In the genomic region with DNA sequence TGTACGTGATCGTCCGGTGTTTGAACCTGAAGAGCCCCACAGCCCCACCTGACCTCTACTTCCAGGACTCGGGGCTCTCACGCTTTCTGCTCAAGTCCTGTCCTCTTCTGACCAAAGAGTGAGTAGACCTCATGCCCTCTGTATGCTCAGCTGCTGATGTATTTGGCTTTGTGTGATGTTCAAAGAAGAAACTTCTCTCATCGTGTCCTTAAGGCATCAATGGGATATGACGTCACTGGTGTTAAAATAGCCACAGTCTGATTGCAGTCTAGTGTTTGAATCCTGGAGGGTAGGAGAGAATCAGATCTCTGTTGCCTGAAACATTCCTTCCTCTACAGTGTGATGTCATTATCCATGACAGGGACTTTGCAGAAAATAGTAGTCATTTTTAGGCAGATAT, we compare ENCODE assay signal across 9 cellular contexts. TPM values are rescaled to one million over a fixed set of nuclear protein-coding genes. Genes with fewer than 3 reads are reported as not detected.
DNase-seq lines count a peak whose midpoint lies in the region; ATAC-seq, FAIRE-seq and TF ChIP-seq lines count a peak whose summit lies in the region.
"Had no signal": no experiment of that assay in that cellular context is flagged by ENCODE, and none has a peak within 500 bp of the region (broad histone marks: within the 10 kb centered on the region; RNA-seq: fewer than 3 reads in every experiment).

No MANE protein-coding gene starts in this region.

- no peak for TF ChIP-seq RAD21 in HepG2 (CRISPR knock-in tag; IDR thresholded peaks at IDR 0.05)

- peaks cover 4 to 12% of the 10 kb centered on the region in 2 donors for H3K36me3 Mint-ChIP-seq in activated naive CD4-positive, alpha-beta T cell treated with anti-CD3 and anti-CD28 coated beads, Interleukin-2, amount 50 U/mL, for 72 hours

- H3K79me2 ChIP-seq in HepG2 (ENCODE audit: insufficient read depth, low read length) = peaks cover 5% of the 10 kb centered on the region

- TF ChIP-seq EP300 in HepG2 (IDR thresholded peaks at IDR 0.05; ENCODE audit: low read depth in 2 of 2, low read length in 2 of 2) (no peak), HepG2 (CRISPR knock-in tag; IDR thresholded peaks at IDR 0.05; ENCODE audit: borderline replicate concordance) (no peak)

- 79% methylated on average over 7 of the region's 7 CpGs for WGBS in HepG2 (ENCODE audit: low lambda C conversion rate)
- 88% methylated on average over 7 of the region's 7 CpGs for WGBS in urinary bladder

- no peak for FAIRE-seq in HepG2 (lab: Jason Lieb, UNC)

- H4K20me1 ChIP-seq in HepG2 (ENCODE audit: insufficient read depth, low read length) = no peaks in the 10 kb centered on the region

- no peaks in the 10 kb centered on the region for H3K27me3 ChIP-seq in ascending aorta
- no peaks in the 10 kb centered on the region for H3K27me3 ChIP-seq in HepG2 (ENCODE audit: control insufficient read depth in 1 of 2, insufficient read depth in 2 of 2, low read length in 2 of 2)

- no peak for TF ChIP-seq CTCF in ascending aorta (IDR thresholded peaks at IDR 0.05)
- TF ChIP-seq CTCF in HepG2 (CRISPR knock-in tag; IDR thresholded peaks at IDR 0.05) = no peak

- BruUV-seq in HepG2 (replicated peaks; lab: Mats Ljungman, UMichigan) = no TSS peak

- H3K9me3 ChIP-seq in ascending aorta (no peaks in the 10 kb centered on the region), HepG2 (ENCODE audit: low read length) (no peaks in the 10 kb centered on the region)

- in situ Hi-C loops in HepG2 (cut with HindIII; ENCODE audit: extremely low pct_ligation_motif_present, low pct_unique_long_range_greater_than_20kb) = no loop called here

- H3K4me1 ChIP-seq in ascending aorta (peaks cover 19 to 93% of the 10 kb centered on the region in 2 donors), HepG2 (ENCODE audit: insufficient read depth, low read length) (peaks cover 96% of the 10 kb centered on the region), urinary bladder (ENCODE audit: insufficient read depth) (peaks cover 6% of the 10 kb centered on the region)

- ATAC-seq in HepG2 = no peak
- ATAC-seq in GM18858 (IDR thresholded peaks at IDR 0.05; ENCODE audit: unreplicated experiment) = no peak
- ATAC-seq in activated naive CD4-positive, alpha-beta T cell treated with anti-CD3 and anti-CD28 coated beads, Interleukin-2, amount 50 U/mL, for 72 hours = no peak
- ATAC-seq: Panc1 had no signal

- H3K27ac Mint-ChIP-seq in activated naive CD4-positive, alpha-beta T cell treated with anti-CD3 and anti-CD28 coated beads, Interleukin-2, amount 50 U/mL, for 72 hours = peak overlapping the region in 1 of 2 donors; percentile 44

- H3K27ac ChIP-seq in ascending aorta (peak overlapping the region; percentile 93 to 96), HepG2 (ENCODE audit: extremely low read length, insufficient read depth, low read length) (no peak overlapping the region), urinary bladder (ENCODE audit: low read depth) (peak overlapping the region; percentile 70)

- no peak for TF ChIP-seq POLR2A in HepG2 (IDR thresholded peaks at IDR 0.05; ENCODE audit: insufficient read depth in 1 of 2, low read depth in 2 of 2, low read length in 2 of 2)

- H3K9me3 Mint-ChIP-seq in activated naive CD4-positive, alpha-beta T cell treated with anti-CD3 and anti-CD28 coated beads, Interleukin-2, amount 50 U/mL, for 72 hours = no peaks in the 10 kb centered on the region

- DNase-seq in NCI-H2029 (lab: John Stamatoyannopoulos, UW) (peak; percentile 81), ascending aorta (ENCODE audit: low spot score in 2 of 2) (no peak), HepG2 (ENCODE audit: low spot score) (no peak), A172 (ENCODE audit: low spot score) (no peak)
- no peak for DNase-seq in activated naive CD4-positive, alpha-beta T cell treated with anti-CD3 and anti-CD28 coated beads, Interleukin-2, amount 50 U/mL, for 72 hours (ENCODE audit: low spot score in 2 of 2)
- DNase-seq: activated CD4-positive, alpha-beta T cell treated with anti-CD3 and anti-CD28 coated beads for 48 hours had no signal

- no peak overlapping the region for H3K9ac ChIP-seq in HepG2 (ENCODE audit: insufficient read depth, low read depth, low read length)

- H3K4me3 ChIP-seq in ascending aorta (no peak overlapping the region), HepG2 (replicated peaks in 1 of 3; ENCODE audit: insufficient read depth in 1 of 3, low read depth in 2 of 3, low read length in 3 of 3) (no peak overlapping the region), urinary bladder (ENCODE audit: low read depth, low read length) (no peak overlapping the region)

- H3K4me2 ChIP-seq in HepG2 (ENCODE audit: low read depth, low read length) = no peak overlapping the region

- POLR2A ChIA-PET in HepG2 (lab: Yijun Ruan, JAX) = interaction anchor here (2.0 kb wide), 1 partner anchor 17 kb away, joined by 6 read pairs; no protein-coding TSS in a partner anchor

- H2AFZ ChIP-seq in HepG2 (ENCODE audit: low read length) = no peak overlapping the region

- CTCF ChIA-PET in HepG2 (lab: Yijun Ruan, JAX; ENCODE audit: low intra/inter-chr PET ratio, low total read pairs) = no interaction called here

- intact Hi-C loops in ascending aorta (cut with DNase I) (loop anchor here (2.0 kb wide), 1 partner anchor 14 kb away; no protein-coding TSS in a partner anchor), HepG2 (cut with micrococcal nuclease; ENCODE audit: unreplicated experiment) (no loop called here)

- H3K36me3 ChIP-seq in ascending aorta = peaks cover 25 to 33% of the 10 kb centered on the region in 2 donors
- H3K36me3 ChIP-seq in HepG2 (replicated peaks in 1 of 2; ENCODE audit: control insufficient read depth in 1 of 2, insufficient read depth in 2 of 2, low read length in 2 of 2) = peaks cover 3 to 31% of the 10 kb centered on the region in 2 experiments
- H3K36me3 ChIP-seq in urinary bladder (ENCODE audit: insufficient read depth) = no peaks in the 10 kb centered on the region

TF ChIP-seq in HepG2, 621 proteins besides CTCF, POLR2A, EP300 and RAD21:
- TF ChIP-seq ATF7 (IDR thresholded peaks at IDR 0.05) (peak; percentile 51), ATF7 (CRISPR knock-in tag; IDR thresholded peaks at IDR 0.05) (no peak), ZNF775 (CRISPR knock-in tag; IDR thresholded peaks at IDR 0.05; ENCODE audit: borderline replicate concordance) (no peak), CREB1 (IDR thresholded peaks at IDR 0.05) (0 out of 2 replicates have a peak, but pooled peaks have one; percentile 50), CREB1 (CRISPR knock-in tag; IDR thresholded peaks at IDR 0.05) (no peak), REPIN1 (CRISPR knock-in tag; IDR thresholded peaks at IDR 0.05; ENCODE audit: borderline replicate concordance, low read depth) (no peak)
TF ChIP-seq in HepG2: peak in this region for 2.

RNA-seq across cellular contexts. Expression of a gene that starts 28.1 kb away (rescaled TPM):
- 228 TPM for total RNA-seq in ascending aorta
- total RNA-seq in HepG2 (2016; rRNA removed; fragmentation: Illumina TruSeq; extraction: Trizol) = 12.2 and 22.4 TPM in 2 replicates
- 15.9 and 19.0 TPM in 2 replicates for total RNA-seq in HepG2 (2016; cell fraction: cytosol; rRNA removed; fragmentation: Illumina TruSeq; extraction: Trizol; ENCODE audit: low read depth)
- total RNA-seq in HepG2 (2016; cell fraction: insoluble cytoplasmic fraction; rRNA removed; fragmentation: Illumina TruSeq; extraction: Trizol) = 10.3 and 18.8 TPM in 2 replicates
- total RNA-seq in HepG2 (2016; cell fraction: membrane; rRNA removed; fragmentation: Illumina TruSeq; extraction: Trizol) = 6.0 and 7.4 TPM in 2 replicates
- 23.2 and 26.5 TPM in 2 replicates for total RNA-seq in HepG2 (2016; cell fraction: nucleus; rRNA removed; fragmentation: Illumina TruSeq; extraction: Trizol)
- 14.8 and 16.9 TPM in 2 replicates for polyA plus RNA-seq in HepG2 (2011; rRNA removed)
- 11.8 and 13.6 TPM in 2 replicates for polyA plus RNA-seq in HepG2 (2011; cell fraction: cytosol; rRNA removed)
- 11.3 and 12.7 TPM in 2 replicates for polyA plus RNA-seq in HepG2 (2011; cell fraction: nucleus; rRNA removed)
- 11.9 and 13.1 TPM in 2 replicates for polyA plus RNA-seq in HepG2 (2012)
- polyA plus RNA-seq in HepG2 (2016; cell fraction: cytosol; fragmentation: Illumina TruSeq; extraction: Trizol; ENCODE audit: low read depth) = 0.63 and 1.1 TPM in 2 replicates
- 5.3 and 6.4 TPM in 2 replicates for polyA plus RNA-seq in HepG2 (2016; cell fraction: insoluble cytoplasmic fraction; fragmentation: Illumina TruSeq; extraction: Trizol; ENCODE audit: low read depth)
- 0.93 and 1.0 TPM in 2 replicates for polyA plus RNA-seq in HepG2 (2016; cell fraction: membrane; fragmentation: Illumina TruSeq; extraction: Trizol; ENCODE audit: low read depth)
- polyA plus RNA-seq in HepG2 (2016; cell fraction: nucleus; fragmentation: Illumina TruSeq; extraction: Trizol; ENCODE audit: insufficient read depth, low read depth) = 12.2 and 14.4 TPM in 2 replicates
- 91.3 and 104 TPM in 2 replicates for polyA minus RNA-seq in HepG2 (2011; rRNA and poly(A)+ RNA removed; ENCODE audit: low replicate concordance)
- polyA minus RNA-seq in HepG2 (2011; cell fraction: cytosol; rRNA and poly(A)+ RNA removed) = 14.3 and 22.4 TPM in 2 replicates
- polyA minus RNA-seq in HepG2 (2011; cell fraction: nucleus; rRNA and poly(A)+ RNA removed) = 20.5 and 26.2 TPM in 2 replicates
- 41.0 TPM for total RNA-seq in urinary bladder
- 16.0 TPM for polyA plus RNA-seq in urinary bladder
- total RNA-seq in activated naive CD4-positive, alpha-beta T cell treated with anti-CD3 and anti-CD28 coated beads, Interleukin-2, amount 50 U/mL, for 72 hours = 10 to 100 TPM; 44.9 to 52.3 TPM
- total RNA-seq in A172 (2014; rRNA removed; shearing (Covaris generic)) = 25.7 and 36.6 TPM in 2 replicates
